ENCODE assay signal across 8 cellular contexts in the genomic region with DNA sequence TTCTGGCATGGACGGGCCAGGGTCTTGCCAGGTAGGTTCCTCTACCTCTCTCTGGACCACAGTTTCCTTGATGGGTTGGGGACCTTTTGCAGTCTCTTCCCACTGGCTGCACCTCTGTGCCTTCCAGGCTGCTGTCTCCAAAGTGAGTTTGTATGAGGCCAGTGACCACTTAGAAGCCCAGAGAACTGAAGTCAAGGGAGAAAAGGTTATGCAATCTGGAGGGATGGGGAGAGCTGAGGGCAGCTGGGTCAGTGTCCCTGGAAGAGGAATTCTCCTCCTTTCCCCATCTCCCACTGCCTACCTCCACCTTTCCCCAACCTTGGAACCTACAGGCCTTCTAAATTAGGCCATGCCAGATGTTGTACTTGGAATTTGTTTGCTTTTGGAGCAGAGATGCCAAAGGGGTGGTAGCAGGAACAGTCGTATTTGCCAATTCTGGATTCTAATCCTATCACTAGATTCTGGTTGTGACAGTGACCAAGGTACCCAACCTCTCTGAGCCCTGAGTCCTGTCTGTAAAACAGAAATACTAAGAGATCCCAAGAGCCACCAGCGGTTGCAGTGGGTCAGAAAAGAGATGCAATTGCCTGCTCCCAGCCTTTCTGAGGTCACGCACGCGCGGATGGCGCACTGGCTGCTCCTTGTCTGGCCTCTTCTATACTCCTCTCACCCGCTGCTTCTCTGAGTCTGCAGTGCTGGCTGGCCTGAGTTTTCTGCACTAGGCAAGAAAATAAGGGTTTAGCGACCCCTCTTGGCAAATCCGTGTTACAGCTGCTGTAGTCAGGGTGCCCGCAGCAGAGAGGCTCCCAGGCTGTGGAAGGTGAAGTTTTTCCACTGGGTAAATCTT. TPM values are rescaled to one million over a fixed set of nuclear protein-coding genes. Genes with fewer than 3 reads are reported as not detected.
DNase-seq lines count a peak whose midpoint lies in the region; ATAC-seq and TF ChIP-seq lines count a peak whose summit lies in the region.

No MANE protein-coding gene starts in this region.

- H3K9me3 ChIP-seq in OCI-LY3 (ENCODE audit: insufficient read depth, low read length) (peaks cover 11% of the 10 kb centered on the region), right cardiac atrium (ENCODE audit: control insufficient read depth, low read length) (no peaks in the 10 kb centered on the region)

- H3K27ac Mint-ChIP-seq in Calu3 (ENCODE audit: unreplicated experiment) = no peak overlapping the region

- TF ChIP-seq CTCF in Calu3 (IDR thresholded peaks at IDR 0.05; ENCODE audit: unreplicated experiment) (peak; percentile 69), KMS-11 (conservative IDR thresholded peaks at IDR 0.05; ENCODE audit: low read depth, low read length) (peak; percentile 83), OCI-LY3 (IDR thresholded peaks at IDR 0.05; ENCODE audit: low read depth, low read length) (peak; percentile 95), astrocyte of the cerebellum (IDR thresholded peaks at IDR 0.05; ENCODE audit: low read depth, low read length, missing control alignments) (peak; percentile 91)

- no peaks in the 10 kb centered on the region for H3K9me3 Mint-ChIP-seq in Calu3 (ENCODE audit: low read depth, unreplicated experiment)

- H4K20me1 ChIP-seq in KMS-11 (ENCODE audit: insufficient read depth) (no peaks in the 10 kb centered on the region), OCI-LY3 (ENCODE audit: insufficient read depth, low read length) (no peaks in the 10 kb centered on the region)

- H3K36me3 Mint-ChIP-seq in Calu3 (ENCODE audit: insufficient read depth, unreplicated experiment) = peaks cover 4% of the 10 kb centered on the region

- H3K27ac ChIP-seq in KMS-11 = no peak overlapping the region
- peak overlapping the region; percentile 68 for H3K27ac ChIP-seq in OCI-LY3 (ENCODE audit: low read length)
- no peak overlapping the region for H3K27ac ChIP-seq in right cardiac atrium (ENCODE audit: low read length)

- no peaks in the 10 kb centered on the region for H3K36me3 ChIP-seq in KMS-11 (ENCODE audit: insufficient read depth)
- peaks cover 7% of the 10 kb centered on the region for H3K36me3 ChIP-seq in OCI-LY3 (replicated peaks; ENCODE audit: low read depth, low read length)

- no peaks in the 10 kb centered on the region for H3K27me3 ChIP-seq in KMS-11 (ENCODE audit: insufficient read depth, low read depth)
- H3K27me3 ChIP-seq in OCI-LY3 (ENCODE audit: low read depth, low read length) = no peaks in the 10 kb centered on the region
- H3K27me3 ChIP-seq in right cardiac atrium (ENCODE audit: control insufficient read depth, insufficient read depth) = no peaks in the 10 kb centered on the region

- H3K4me3 ChIP-seq in KMS-11 (IDR thresholded peaks at IDR 0.05; ENCODE audit: insufficient read depth, low read depth, low read length) = no peak overlapping the region
- H3K4me3 ChIP-seq in OCI-LY3 (ENCODE audit: low read length) = 0 out of 2 replicates have a peak overlapping the region, but pooled peaks have one; percentile 16
- H3K4me3 ChIP-seq in astrocyte of the cerebellum (ENCODE audit: low read depth, low read length) = no peak overlapping the region
- H3K4me3 ChIP-seq in right cardiac atrium (ENCODE audit: low read length) = no peak overlapping the region

- H3K79me2 ChIP-seq in KMS-11 (ENCODE audit: insufficient read depth, low read depth) (no peaks in the 10 kb centered on the region), OCI-LY3 (ENCODE audit: low read length) (no peaks in the 10 kb centered on the region)

- no peak overlapping the region for H3K4me3 Mint-ChIP-seq in Calu3 (ENCODE audit: low read depth, unreplicated experiment)

- WGBS in right cardiac atrium = 16% methylated on average over 12 of the region's 12 CpGs

- H3K27me3 Mint-ChIP-seq in Calu3 (ENCODE audit: unreplicated experiment) = peaks cover 69% of the 10 kb centered on the region

- BruUV-seq in Calu3 (replicated peaks; lab: Mats Ljungman, UMichigan) = no TSS peak

- intact Hi-C loops in Calu3 (cut with micrococcal nuclease; ENCODE audit: unreplicated experiment) = loop anchor here (1.0 to 5.0 kb wide), 3 partner anchors 85 to 535 kb away; no protein-coding TSS in a partner anchor
- intact Hi-C loops in right cardiac atrium (cut with DNase I) = loop anchor here (2.0 to 10.0 kb wide), 4 partner anchors 90 to 146 kb away; partner anchors contain the start of gene C11orf96 (in 1 of the 4)

- H2AFZ ChIP-seq in KMS-11 (ENCODE audit: low read depth) = no peak overlapping the region
- H2AFZ ChIP-seq in OCI-LY3 (ENCODE audit: low read depth, low read length) = peak overlapping the region; percentile 33; the same call in 1 of the 2 replicates

- H3K9ac ChIP-seq in KMS-11 (no peak overlapping the region), OCI-LY3 (ENCODE audit: low read length) (peak overlapping the region; percentile 60)

- H3K4me1 Mint-ChIP-seq in Calu3 (ENCODE audit: low read depth, unreplicated experiment) = no peaks in the 10 kb centered on the region

- no peaks in the 10 kb centered on the region for H3K4me1 ChIP-seq in KMS-11 (ENCODE audit: low read depth, poor library complexity, severe bottlenecking)
- H3K4me1 ChIP-seq in OCI-LY3 (ENCODE audit: low read length) = peaks cover 54% of the 10 kb centered on the region
- H3K4me1 ChIP-seq in right cardiac atrium (ENCODE audit: control insufficient read depth, insufficient read depth, low read length) = peaks cover 4% of the 10 kb centered on the region

- in situ Hi-C loops in astrocyte of the cerebellum (cut with HindIII; ENCODE audit: low sequenced_read_pairs) = no loop called here

- DNase-seq in Calu3 = peak; percentile 69
- DNase-seq in astrocyte of the cerebellum (ENCODE audit: low read depth) = peak; percentile 71
- peak; percentile 88 to 94 (median 92) for DNase-seq in right cardiac atrium
- peak; percentile 67 for DNase-seq in renal cortical epithelial cell (ENCODE audit: low read depth)
- DNase-seq in activated effector memory CD4-positive, alpha-beta T cell treated with Interleukin-2 at 50 U/mL for 16 hours = no peak

- ATAC-seq in GM21360 (IDR thresholded peaks at IDR 0.05; ENCODE audit: unreplicated experiment) (peak; percentile 92), right cardiac atrium (peak; percentile 93 to 94)

- CTCF ChIA-PET in Calu3 (lab: Charles Lee) = interaction anchor here (0.6 to 1.3 kb wide), 3 partner anchors 147 to 452 kb away, joined by 3 to 10 read pairs (median 3); no protein-coding TSS in a partner anchor

- H3K4me2 ChIP-seq in KMS-11 = no peak overlapping the region
- H3K4me2 ChIP-seq in OCI-LY3 (ENCODE audit: low read length) = peak overlapping the region; percentile 51

RNA-seq across cellular contexts. Expression of gene ACCSL, which starts 10.7 kb away (rescaled TPM):
- total RNA-seq in Calu3 (2022) (not detected in 2 replicates), right cardiac atrium (not detected), renal cortical epithelial cell (not detected in 2 replicates)
- not detected for polyA plus RNA-seq in right cardiac atrium

RNA-seq across cellular contexts. Expression of gene ACCS, which starts 29.0 kb away (rescaled TPM):
- total RNA-seq in Calu3 (2022) = 17.9 and 19.6 TPM in 2 replicates
- 10 to 100 TPM; 11.4 to 18.8 (median 14.2) TPM for total RNA-seq in right cardiac atrium
- 19.3 TPM for polyA plus RNA-seq in right cardiac atrium
- total RNA-seq in renal cortical epithelial cell = 12.0 and 16.7 TPM in 2 replicates

RNA-seq across cellular contexts. Expression of gene EXT2, which starts 58.4 kb away (rescaled TPM):
- total RNA-seq in Calu3 (2022) (56.9 and 67.3 TPM in 2 replicates), right cardiac atrium (10 to 100 TPM; 32.5 to 41.5 (median 35.3) TPM), renal cortical epithelial cell (124 and 129 TPM in 2 replicates)
- polyA plus RNA-seq in right cardiac atrium = 21.1 TPM
